14 cellular contexts compared by ENCODE assay signal in genomic region chr6:2036084-2037023, GRCh38.
DNase-seq lines count a peak whose midpoint lies in the region; ATAC-seq, FAIRE-seq and TF ChIP-seq lines count a peak whose summit lies in the region.
"Had no signal": no experiment of that assay in that cellular context is flagged by ENCODE, and none has a peak within 500 bp of the region (broad histone marks: within the 10 kb centered on the region; RNA-seq: fewer than 3 reads in every experiment).

No MANE protein-coding gene starts in this region.

- no peaks in the 10 kb centered on the region for H3K36me3 Mint-ChIP-seq in nephron (ENCODE audit: low read depth)
- H3K36me3 Mint-ChIP-seq: CD8-positive, alpha-beta T cell had no signal

- H3K27me3 Mint-ChIP-seq in nephron (ENCODE audit: low read depth) = peaks cover 11% of the 10 kb centered on the region

- no peak overlapping the region for H3K4me3 Mint-ChIP-seq in nephron
- H3K4me3 Mint-ChIP-seq: CD14-positive monocyte had no signal

- H3K4me1 Mint-ChIP-seq in nephron = peaks cover 31% of the 10 kb centered on the region
- H3K4me1 Mint-ChIP-seq: CD14-positive monocyte had no signal

- TF ChIP-seq POLR2A in H54 (IDR thresholded peaks at IDR 0.05; ENCODE audit: low read depth, low read length) = no peak

- FAIRE-seq in D721Med (lab: Jason Lieb, UNC) (peak; percentile 41), H54 (lab: Jason Lieb, UNC) (peak; percentile 67)
- FAIRE-seq: A549 had no signal

- DNase-seq in D721Med (ENCODE audit: insufficient read length, low spot score) = no peak
- no peak for DNase-seq in H54 (ENCODE audit: insufficient read length, low spot score)
- peak; percentile 2 for DNase-seq in fibroblast of villous mesenchyme (ENCODE audit: low read depth)
- no peak for DNase-seq in NOMO-1 treated with dmso at 0.1 percent for 144 hours (lab: John Stamatoyannopoulos, UW; ENCODE audit: unreplicated experiment)
- DNase-seq: CD8-positive, alpha-beta T cell; COR-L47; GM23248; H7; KG1 had no signal

- no peak for TF ChIP-seq CTCF in D721Med (IDR thresholded peaks at IDR 0.05; ENCODE audit: insufficient read depth, missing control alignments)
- TF ChIP-seq CTCF in fibroblast of villous mesenchyme (IDR thresholded peaks at IDR 0.05; ENCODE audit: insufficient read depth, low read depth, low read length) = no peak
- no peak for TF ChIP-seq CTCF in nephron (IDR thresholded peaks at IDR 0.05; ENCODE audit: unreplicated experiment in 3 of 3)

- no peak overlapping the region for H3K4me3 ChIP-seq in fibroblast of villous mesenchyme (ENCODE audit: low read depth, low read length)
- H3K4me3 ChIP-seq: A549, GM23248 had no signal

- ATAC-seq in GM19035 (IDR thresholded peaks at IDR 0.05; ENCODE audit: unreplicated experiment) (no peak), HG02973 (IDR thresholded peaks at IDR 0.05; ENCODE audit: unreplicated experiment) (no peak)
- ATAC-seq: A549 had no signal

- H3K9me3 Mint-ChIP-seq in nephron = no peaks in the 10 kb centered on the region
- H3K9me3 Mint-ChIP-seq: CD8-positive, alpha-beta T cell had no signal

- H3K27ac Mint-ChIP-seq in nephron = peak overlapping the region in 2 of 3 experiments; percentile 34 to 67
- H3K27ac Mint-ChIP-seq: CD14-positive monocyte; CD8-positive, alpha-beta T cell had no signal
